Comparison of ENCODE assay signal across 16 cellular contexts in the genomic region with DNA sequence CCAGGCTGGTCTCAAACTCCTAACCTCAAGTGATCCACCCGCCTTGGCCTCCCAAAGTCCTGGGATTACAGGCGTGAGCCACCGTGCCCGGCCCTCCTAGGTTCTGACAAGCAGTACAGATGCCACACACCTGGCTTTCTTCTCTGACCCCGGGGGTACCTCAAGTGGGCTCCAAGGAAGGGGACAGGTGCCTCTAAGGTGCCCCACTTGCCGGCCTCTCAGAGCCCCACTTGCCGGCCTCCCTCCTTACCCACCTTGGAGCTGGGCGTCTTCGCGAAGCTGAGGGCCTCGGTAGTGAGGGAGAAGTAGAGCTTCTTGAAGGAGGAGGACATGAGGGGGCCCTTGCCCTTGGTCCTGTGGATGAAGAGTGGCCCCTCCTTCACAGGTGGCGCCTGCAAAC. TPM values are rescaled to one million over a fixed set of nuclear protein-coding genes. Genes with fewer than 3 reads are reported as not detected.
"Had no signal": no experiment of that assay in that cellular context is flagged by ENCODE, and none has a peak within 500 bp of the region (broad histone marks: within the 10 kb centered on the region; RNA-seq: fewer than 3 reads in every experiment).

No MANE protein-coding gene starts in this region.

RNA-seq across cellular contexts. Expression of a gene that starts 26.8 kb away (rescaled TPM):
- total RNA-seq: ascending aorta, endothelial cell of umbilical vein, glomerular endothelial cell had no signal
- polyA plus RNA-seq: fibroblast of lung had no signal

RNA-seq across cellular contexts. Expression of a gene that starts 40.9 kb away (rescaled TPM):
- total RNA-seq: activated CD4-positive, alpha-beta memory T cell treated with anti-CD3 and anti-CD28 coated beads, Interleukin-2, amount 10 ng/mL, durations not matched to agents 7 days and 5 days; activated CD4-positive, alpha-beta T cell treated with anti-CD3 and anti-CD28 coated beads, Interleukin-2, amount 10 ng/mL, durations not matched to agents 7 days and 5 days; activated naive CD4-positive, alpha-beta T cell treated with anti-CD3 and anti-CD28 coated beads, Interleukin-2, amount 50 U/mL, for 72 hours; activated T-cell treated with anti-CD3 and anti-CD28 coated beads, Interleukin-2, amount 50 U/mL, for 72 hours; ascending aorta; breast epithelium; cardiac muscle cell; dermis blood vessel endothelial cell; endothelial cell of umbilical vein; esophagus squamous epithelium; fibroblast of villous mesenchyme; gastroesophageal sphincter; glomerular endothelial cell; T-helper 1 cell treated with Interleukin-12 subunit alpha and Interleukin-12 subunit beta and Interleukin-4 antibody, amounts not matched to agents 30 ng/mL and 1 ng/mL, for 36 hours; WTC11 had no signal
- polyA plus RNA-seq: endothelial cell of umbilical vein, fibroblast of lung had no signal
